28 cellular contexts compared by ENCODE assay signal in the genomic region with DNA sequence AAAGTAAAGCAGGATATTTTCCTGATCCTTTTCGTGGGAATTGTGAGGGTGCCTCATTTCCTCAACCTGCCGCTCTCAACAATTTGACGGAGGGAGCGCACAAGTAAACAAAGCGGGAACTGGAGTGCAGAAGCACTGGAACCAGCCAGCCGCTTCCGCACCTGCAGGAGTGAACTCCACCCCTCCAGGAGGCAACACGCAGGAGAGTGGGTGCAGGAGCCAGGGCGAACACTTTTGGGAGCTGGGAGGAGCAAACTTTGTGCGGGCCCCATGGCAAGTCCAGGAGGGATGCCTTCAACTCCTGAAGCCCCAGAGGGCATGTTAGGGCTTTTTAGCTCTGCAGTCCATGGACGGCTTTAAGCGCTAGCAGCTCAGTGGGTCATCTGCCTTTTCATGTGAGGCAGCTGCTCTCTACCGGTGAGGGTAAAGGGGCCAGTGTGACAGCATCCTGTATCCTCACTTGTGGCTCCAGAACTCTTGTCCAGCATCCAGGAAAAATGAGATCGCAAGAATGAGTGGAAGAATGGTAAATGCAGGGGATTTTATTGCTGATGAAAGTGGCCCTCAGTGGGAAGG.
A peak's percentile ranks its signal among the peaks of the same experiment; 100 is the strongest.
DNase-seq lines count a peak whose midpoint lies in the region; ATAC-seq and TF ChIP-seq lines count a peak whose summit lies in the region.
"Had no signal": no experiment of that assay in that cellular context is flagged by ENCODE, and none has a peak within 500 bp of the region (broad histone marks: within the 10 kb centered on the region; RNA-seq: fewer than 3 reads in every experiment).

No MANE protein-coding gene starts in this region.

- no peaks in the 10 kb centered on the region for H3K27me3 Mint-ChIP-seq in Caco-2 (ENCODE audit: insufficient read depth, unreplicated experiment)
- H3K27me3 Mint-ChIP-seq: activated CD4-positive, alpha-beta memory T cell treated with anti-CD3 and anti-CD28 coated beads for 36 hours; activated naive CD8-positive, alpha-beta T cell treated with anti-CD3 and anti-CD28 coated beads for 36 hours; B cell; CD8-positive, alpha-beta memory T cell; IgD-negative memory B cell; T-cell had no signal

- H3K27me3 ChIP-seq in upper lobe of right lung: no peaks in the 10 kb centered on the region
- no peaks in the 10 kb centered on the region for H3K27me3 ChIP-seq in Caco-2 (replicated peaks; ENCODE audit: control insufficient read depth, insufficient read depth, low read length)
- H3K27me3 ChIP-seq: dorsolateral prefrontal cortex had no signal

- no peaks in the 10 kb centered on the region for H3K36me3 Mint-ChIP-seq in Caco-2 (ENCODE audit: insufficient read depth, unreplicated experiment)
- H3K36me3 Mint-ChIP-seq: activated CD4-positive, alpha-beta memory T cell treated with anti-CD3 and anti-CD28 coated beads for 36 hours; activated naive CD8-positive, alpha-beta T cell treated with anti-CD3 and anti-CD28 coated beads for 36 hours; CD8-positive, alpha-beta memory T cell; IgD-negative memory B cell; T-cell had no signal

- H3K27ac ChIP-seq in upper lobe of right lung: no peak overlapping the region
- H3K27ac ChIP-seq: A549, dorsolateral prefrontal cortex, skin epidermis had no signal

- no TSS peak for BruUV-seq in Caco-2 (replicated peaks; lab: Mats Ljungman, UMichigan)

- CTCF ChIA-PET in Caco-2 (lab: Charles Lee): no interaction called here

- H3K9me3 Mint-ChIP-seq in Caco-2 (ENCODE audit: unreplicated experiment): no peaks in the 10 kb centered on the region
- H3K9me3 Mint-ChIP-seq: activated CD4-positive, alpha-beta memory T cell treated with anti-CD3 and anti-CD28 coated beads for 36 hours; activated naive CD8-positive, alpha-beta T cell treated with anti-CD3 and anti-CD28 coated beads for 36 hours; activated T-helper 2 cell treated with anti-CD3 and anti-CD28 coated beads, Interferon-gamma antibody, Interleukin-2, Interleukin-4, amounts not matched to agents 10 μg/mL and 5 μg/mL and 100 μg/mL, durations not matched to agents 14 hours and 24 hours and 36 hours; IgD-negative memory B cell had no signal

- POLR2A ChIA-PET in Caco-2 (lab: Charles Lee): no interaction called here

- no peaks in the 10 kb centered on the region for H3K9me3 ChIP-seq in upper lobe of right lung
- H3K9me3 ChIP-seq in Caco-2: no peaks in the 10 kb centered on the region
- H3K9me3 ChIP-seq: A549 had no signal

- no peak overlapping the region for H3K4me3 Mint-ChIP-seq in Caco-2 (ENCODE audit: unreplicated experiment)
- H3K4me3 Mint-ChIP-seq: activated CD4-positive, alpha-beta memory T cell treated with anti-CD3 and anti-CD28 coated beads for 36 hours; activated naive CD8-positive, alpha-beta T cell treated with anti-CD3 and anti-CD28 coated beads for 36 hours; B cell; CD8-positive, alpha-beta memory T cell; IgD-negative memory B cell; T-cell had no signal

- TF ChIP-seq CTCF in upper lobe of right lung (IDR thresholded peaks at IDR 0.05) (no peak), Caco-2 (IDR thresholded peaks at IDR 0.05; ENCODE audit: insufficient read depth in 1 of 2, low read depth in 1 of 2, low read length in 1 of 2, severe bottlenecking in 1 of 2, unreplicated experiment in 1 of 2) (no peak)

- peak; percentile 10 to 35 for DNase-seq in SHP77 (lab: John Stamatoyannopoulos, UW)
- DNase-seq in SHP77 treated with DMSO at 0.1 percent for 48 hours (lab: John Stamatoyannopoulos, UW): no peak
- peak; percentile 41 for DNase-seq in NCI-H2107 (lab: John Stamatoyannopoulos, UW)
- DNase-seq in iPS-NIHi7 (ENCODE audit: extremely low spot score): peak; percentile 10
- peak; percentile 58 for DNase-seq in upper lobe of right lung
- DNase-seq in kidney tubule cell (ENCODE audit: low spot score): no peak
- DNase-seq in Caco-2: no peak
- DNase-seq: activated CD4-positive, alpha-beta memory T cell treated with anti-CD3 and anti-CD28 coated beads for 36 hours; activated naive CD8-positive, alpha-beta T cell treated with anti-CD3 and anti-CD28 coated beads for 36 hours; CD8-positive, alpha-beta memory T cell; central memory CD4-positive, alpha-beta T cell; DMS79 treated with DMSO at 0.1 percent for 48 hours; dorsolateral prefrontal cortex; glutamatergic neuron; mesendoderm; NCI-H1417; SIG-M5; stimulated activated CD4-positive, alpha-beta T cell treated with anti-CD3 and anti-CD28 coated beads, Interleukin-1b, Interleukin-23, amount 100 ng/mL, for 48 hours; substantia nigra; T-cell had no signal

- no peaks in the 10 kb centered on the region for H3K4me1 Mint-ChIP-seq in Caco-2 (ENCODE audit: low read depth, unreplicated experiment)
- H3K4me1 Mint-ChIP-seq: activated naive CD8-positive, alpha-beta T cell treated with anti-CD3 and anti-CD28 coated beads for 36 hours; B cell; CD8-positive, alpha-beta memory T cell; IgD-negative memory B cell; T-cell had no signal

- H3K4me1 ChIP-seq in upper lobe of right lung: no peaks in the 10 kb centered on the region
- no peaks in the 10 kb centered on the region for H3K4me1 ChIP-seq in Caco-2
- H3K4me1 ChIP-seq: A549 had no signal

- H3K4me3 ChIP-seq in upper lobe of right lung (no peak overlapping the region), Caco-2 (ENCODE audit: low read depth, low read length) (no peak overlapping the region)
- H3K4me3 ChIP-seq: A549, dorsolateral prefrontal cortex, skin epidermis had no signal

- H3K27ac Mint-ChIP-seq in Caco-2 (ENCODE audit: unreplicated experiment): no peak overlapping the region
- H3K27ac Mint-ChIP-seq: activated CD4-positive, alpha-beta memory T cell treated with anti-CD3 and anti-CD28 coated beads for 36 hours; activated naive CD8-positive, alpha-beta T cell treated with anti-CD3 and anti-CD28 coated beads for 36 hours; activated T-helper 2 cell treated with anti-CD3 and anti-CD28 coated beads, Interferon-gamma antibody, Interleukin-2, Interleukin-4, amounts not matched to agents 10 μg/mL and 5 μg/mL and 100 μg/mL, durations not matched to agents 14 hours and 24 hours and 36 hours; B cell; CD8-positive, alpha-beta memory T cell; IgD-negative memory B cell; T-cell had no signal

- no peaks in the 10 kb centered on the region for H3K36me3 ChIP-seq in upper lobe of right lung
- no peaks in the 10 kb centered on the region for H3K36me3 ChIP-seq in Caco-2 (ENCODE audit: control insufficient read depth, insufficient read depth, low read length)

- ATAC-seq in upper lobe of right lung (peak; percentile 46), GM18873 (IDR thresholded peaks at IDR 0.05; ENCODE audit: low FRiP score, unreplicated experiment) (no peak)
- ATAC-seq: A549; activated CD4-positive, CD25-positive, alpha-beta regulatory T cell treated with anti-CD3 and anti-CD28 coated beads, Interleukin-2, amount 50 U/mL, for 24 hours; HCT116; T-cell had no signal

- intact Hi-C loops in upper lobe of right lung (cut with DNase I) (no loop called here), Caco-2 (cut with micrococcal nuclease; ENCODE audit: unreplicated experiment) (no loop called here)

Comparison
In these comparisons a context has a peak if more than half of its experiments do, and no peak if none do; other contexts are left out.
1. DNase-seq: peak in SHP77 (2 of 2), NCI-H2107 (single experiment), iPS-NIHi7 (single experiment) and upper lobe of right lung (single experiment); none in SHP77 treated with DMSO at 0.1 percent for 48 hours (single experiment), kidney tubule cell (single experiment) and Caco-2 (0 of 2).